ENCODE assay signal across 9 cellular contexts in genomic region chr1:163069142-163069541, GRCh38. TPM values are rescaled to one million over a fixed set of nuclear protein-coding genes. Genes with fewer than 3 reads are reported as not detected.
A peak's percentile ranks its signal among the peaks of the same experiment; 100 is the strongest.
DNase-seq lines count a peak whose midpoint lies in the region; FAIRE-seq lines count a peak whose summit lies in the region.
"Had no signal": no experiment of that assay in that cellular context is flagged by ENCODE, and none has a peak within 500 bp of the region (broad histone marks: within the 10 kb centered on the region; RNA-seq: fewer than 3 reads in every experiment).

TSS of gene RGS4 (plus strand) at chr1:163069361. CDS start at chr1:163069485, 124 bp downstream.

- no peak for FAIRE-seq in urothelium cell line (lab: Jason Lieb, UNC)

- in situ Hi-C loops in endometrial microvascular endothelial cells (cut with HindIII; ENCODE audit: inconsistent ontology term, low pct_unique_long_range_greater_than_20kb, low sequenced_read_pairs), result loop anchor here (25.0 kb wide), 2 partner anchors 118 to 243 kb away; partner anchors contain the start of gene NUF2

- DNase-seq in DMS153 (lab: John Stamatoyannopoulos, UW) (peak; percentile 89), NCI-H748 (lab: John Stamatoyannopoulos, UW; ENCODE audit: unreplicated experiment) (peak; percentile 95), lung microvascular endothelial cell (ENCODE audit: low read depth in 2 of 2) (peak; percentile 73 to 97), urothelium cell line (ENCODE audit: low spot score) (peak; percentile 86), NCI-H1048 (lab: John Stamatoyannopoulos, UW) (no peak), activated gamma-delta T cell (lab: John Stamatoyannopoulos, UW) (no peak)
- no peak for DNase-seq in activated CD8-positive, alpha-beta memory T cell treated with anti-CD3 and anti-CD28 coated beads, Interleukin-2, amount 50 U/mL, for 48 hours

RNA-seq across cellular contexts. Expression of gene RGS4, which starts in this region (rescaled TPM):
- total RNA-seq in endometrial microvascular endothelial cells (ENCODE audit: inconsistent ontology term) (135 TPM), lung microvascular endothelial cell (2.8 and 22.4 TPM in 2 replicates)
- total RNA-seq: mononuclear cell had no signal

Comparison
In these comparisons a context has a peak if more than half of its experiments do, and no peak if none do; other contexts are left out.
1. DNase-seq: peak in DMS153 (single experiment), NCI-H748 (single experiment), lung microvascular endothelial cell (2 of 2) and urothelium cell line (single experiment); none in NCI-H1048 (single experiment), activated gamma-delta T cell (single experiment) and activated CD8-positive, alpha-beta memory T cell treated with anti-CD3 and anti-CD28 coated beads, Interleukin-2, amount 50 U/mL, for 48 hours (single experiment).